In the genomic region with DNA sequence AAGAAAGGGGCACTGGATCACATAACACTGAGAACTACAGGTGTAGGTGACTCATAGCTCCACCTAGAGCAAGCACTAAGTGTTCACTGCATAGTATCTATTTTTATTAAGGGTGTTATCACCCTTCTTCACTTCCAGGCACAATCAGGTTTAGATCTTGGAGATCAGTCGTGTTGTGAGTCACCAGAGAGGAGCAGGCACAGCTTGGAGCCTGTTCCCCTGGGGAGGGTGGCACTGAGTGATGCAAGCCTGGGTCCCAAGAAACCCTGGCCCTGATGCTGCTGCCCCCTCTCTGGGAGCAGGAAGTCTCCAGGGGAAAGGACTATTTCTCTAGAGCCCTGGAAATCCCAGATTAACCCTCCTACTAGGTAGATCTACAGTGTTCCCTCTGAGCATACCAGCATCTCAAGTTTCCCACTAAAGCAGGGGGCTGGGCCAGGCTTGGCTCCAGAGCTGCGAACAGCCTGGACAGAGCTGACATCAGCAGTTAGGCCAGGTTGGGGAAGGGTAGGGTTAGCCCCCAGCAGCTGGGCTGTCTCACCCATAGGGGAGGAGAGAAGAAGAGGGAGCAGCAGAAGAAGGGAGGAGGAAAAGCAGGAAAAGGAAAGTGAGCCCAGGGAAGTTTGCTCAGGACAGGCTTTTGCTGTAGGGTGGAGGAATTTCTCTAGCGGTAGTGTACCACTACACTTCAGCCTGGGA, we compare ENCODE assay signal across 14 cellular contexts. TPM values are rescaled to one million over a fixed set of nuclear protein-coding genes. Genes with fewer than 3 reads are reported as not detected.
DNase-seq lines count a peak whose midpoint lies in the region; FAIRE-seq and TF ChIP-seq lines count a peak whose summit lies in the region.
"Had no signal": no experiment of that assay in that cellular context is flagged by ENCODE, and none has a peak within 500 bp of the region (broad histone marks: within the 10 kb centered on the region; RNA-seq: fewer than 3 reads in every experiment).

No MANE protein-coding gene starts in this region.

- H3K14ac ChIP-seq in neuronal stem cell (ENCODE audit: low read length): no peak overlapping the region

- no peak overlapping the region for H3K18ac ChIP-seq in neuronal stem cell (ENCODE audit: low read length)

- no peak overlapping the region for H4K91ac ChIP-seq in neuronal stem cell (ENCODE audit: low read depth, low read length, poor library complexity)

- H3K27me3 ChIP-seq in BE2C (no peaks in the 10 kb centered on the region), neuronal stem cell (ENCODE audit: control insufficient read depth in 3 of 3, insufficient read depth in 3 of 3, low read depth in 1 of 3, low read length in 3 of 3) (peaks cover 0 to 44% (median 0%) of the 10 kb centered on the region in 3 experiments)
- H3K27me3 ChIP-seq: BLaER1, gastroesophageal sphincter had no signal

- H3K9ac ChIP-seq in neuronal stem cell (ENCODE audit: low read depth, low read length, poor library complexity): no peak overlapping the region
- H3K9ac ChIP-seq: BLaER1 had no signal

- no peaks in the 10 kb centered on the region for H3K36me3 ChIP-seq in BE2C
- H3K36me3 ChIP-seq in mesodermal cell (ENCODE audit: control insufficient read depth, insufficient read depth, low read length): no peaks in the 10 kb centered on the region
- no peaks in the 10 kb centered on the region for H3K36me3 ChIP-seq in neuronal stem cell (replicated peaks in 1 of 2; ENCODE audit: control insufficient read depth in 2 of 2, insufficient read depth in 2 of 2, low read length in 2 of 2)
- H3K36me3 ChIP-seq: BLaER1, gastroesophageal sphincter had no signal

- no peak for FAIRE-seq in HTR-8/SVneo (lab: Jason Lieb, UNC)
- FAIRE-seq: TTC549 had no signal

- H3K27ac ChIP-seq in mesodermal cell (ENCODE audit: low read depth, low read length, severe bottlenecking): peak overlapping the region; percentile 64
- H3K27ac ChIP-seq in neuronal stem cell (replicated peaks; ENCODE audit: low read length): no peak overlapping the region
- H3K27ac ChIP-seq: BLaER1, gastroesophageal sphincter had no signal

- no peak overlapping the region for H2BK15ac ChIP-seq in neuronal stem cell (ENCODE audit: low read length)

- H2BK5ac ChIP-seq in neuronal stem cell (ENCODE audit: low read length): no peak overlapping the region

- H2AK5ac ChIP-seq in neuronal stem cell (ENCODE audit: low read depth, low read length): no peak overlapping the region

- 0 to 70% methylated on average over 1 to 2 of the region's 3 CpGs for WGBS in mesodermal cell (ENCODE audit: insufficient coverage in 2 of 2), 2 experiments
- no CpG with 5 or more reads among the region's 3 CpGs for WGBS in neuronal stem cell (ENCODE audit: extremely low coverage in 2 of 2, insufficient read length in 2 of 2, insufficient replicate concordance in 1 of 2), 2 donors

- no peak overlapping the region for H3K4me3 ChIP-seq in BE2C (ENCODE audit: low read depth, low read length)
- H3K4me3 ChIP-seq in choroid plexus epithelial cell (ENCODE audit: low read depth, low read length): no peak overlapping the region
- no peak overlapping the region for H3K4me3 ChIP-seq in mesodermal cell (ENCODE audit: extremely low read depth, insufficient read depth, low read length, poor library complexity, severe bottlenecking)
- no peak overlapping the region for H3K4me3 ChIP-seq in neuronal stem cell (ENCODE audit: low read length in 2 of 2)
- H3K4me3 ChIP-seq: BLaER1, gastroesophageal sphincter had no signal

- H2BK12ac ChIP-seq in neuronal stem cell (ENCODE audit: low read length): no peak overlapping the region

- TF ChIP-seq CTCF in BE2C (IDR thresholded peaks at IDR 0.05; ENCODE audit: low read depth, low read length) (no peak), choroid plexus epithelial cell (conservative IDR thresholded peaks at IDR 0.05; ENCODE audit: low read depth, low read length) (no peak)

- no peak overlapping the region for H3K4ac ChIP-seq in neuronal stem cell (ENCODE audit: low read length)

- no peak overlapping the region for H4K8ac ChIP-seq in neuronal stem cell (ENCODE audit: low read depth, low read length)

- H3K23ac ChIP-seq in neuronal stem cell (ENCODE audit: low read depth, low read length, poor library complexity): no peak overlapping the region

- H3K4me1 ChIP-seq in BE2C (no peaks in the 10 kb centered on the region), mesodermal cell (ENCODE audit: control insufficient read depth, insufficient read depth, low read length, poor library complexity, severe bottlenecking) (peaks cover 7% of the 10 kb centered on the region), neuronal stem cell (ENCODE audit: control insufficient read depth in 2 of 2, insufficient read depth in 1 of 2, low read depth in 1 of 2, low read length in 2 of 2) (peaks cover 0 to 3% of the 10 kb centered on the region in 2 donors)
- H3K4me1 ChIP-seq: gastroesophageal sphincter had no signal

- no peak overlapping the region for H3K4me2 ChIP-seq in neuronal stem cell (ENCODE audit: insufficient read depth, low read length, poor library complexity, severe bottlenecking)
- H3K4me2 ChIP-seq: BLaER1 had no signal

- no peak overlapping the region for H2AFZ ChIP-seq in neuronal stem cell (ENCODE audit: low read length)

- H2BK120ac ChIP-seq in neuronal stem cell (ENCODE audit: low read depth, low read length): no peak overlapping the region

- H3K79me1 ChIP-seq in neuronal stem cell (ENCODE audit: low read depth, low read length): no peaks in the 10 kb centered on the region

- H3K9me3 ChIP-seq in BE2C (no peaks in the 10 kb centered on the region), mesodermal cell (ENCODE audit: control insufficient read depth, low read length) (no peaks in the 10 kb centered on the region), neuronal stem cell (replicated peaks in 1 of 2; ENCODE audit: control insufficient read depth in 2 of 2, insufficient read depth in 1 of 2, low read depth in 1 of 2, low read length in 2 of 2) (no peaks in the 10 kb centered on the region)
- H3K9me3 ChIP-seq: BLaER1, gastroesophageal sphincter had no signal

- DNase-seq in BE2C (peak; percentile 44), LoVo (ENCODE audit: low spot score) (peak; percentile 78), choroid plexus epithelial cell (ENCODE audit: low read depth) (peak; percentile 61), HTR-8/SVneo (ENCODE audit: insufficient read length, low spot score) (no peak), NCI-H526 treated with DMSO at 0.1 percent for 48 hours (lab: John Stamatoyannopoulos, UW) (no peak), neuronal stem cell (ENCODE audit: low spot score) (no peak)
- DNase-seq in activated effector memory CD4-positive, alpha-beta T cell treated with Interleukin-2 at 50 U/mL for 16 hours: no peak
- DNase-seq: activated T-cell treated with anti-CD3 and anti-CD28 coated beads, Interleukin-2, amount 50 U/mL, for 4 hours; H7; NCI-H1417 had no signal

RNA-seq across cellular contexts. Expression of a gene that starts 28.1 kb away (rescaled TPM):
- not detected for polyA plus RNA-seq in BE2C (2012; ENCODE audit: insufficient read depth, insufficient read length, low read depth)
- polyA plus RNA-seq in mesodermal cell (2013, experiment 1 of 2): 1.7 TPM
- polyA plus RNA-seq in mesodermal cell (2013, experiment 2 of 2): not detected
- polyA plus RNA-seq in neuronal stem cell (2013, experiment 1 of 2): not detected
- polyA plus RNA-seq in neuronal stem cell (2013, experiment 2 of 2): not detected

RNA-seq across cellular contexts. Expression of a gene that starts 44.7 kb away (rescaled TPM):
- polyA plus RNA-seq in BE2C (2012; ENCODE audit: insufficient read depth, insufficient read length, low read depth): 2.6 TPM
- 54.7 TPM for polyA plus RNA-seq in mesodermal cell (2013, experiment 1 of 2)
- polyA plus RNA-seq in mesodermal cell (2013, experiment 2 of 2): 52.2 TPM
- polyA plus RNA-seq in neuronal stem cell (2013, experiment 1 of 2): 13.2 TPM
- polyA plus RNA-seq in neuronal stem cell (2013, experiment 2 of 2): 13.0 TPM

RNA-seq across cellular contexts. Expression of a gene that starts 52.7 kb away (rescaled TPM):
- 92.6 TPM for polyA plus RNA-seq in BE2C (2012; ENCODE audit: insufficient read depth, insufficient read length, low read depth)
- 22.3 TPM for polyA plus RNA-seq in mesodermal cell (2013, experiment 1 of 2)
- polyA plus RNA-seq in mesodermal cell (2013, experiment 2 of 2): 20.7 TPM
- 39.5 TPM for polyA plus RNA-seq in neuronal stem cell (2013, experiment 1 of 2)
- polyA plus RNA-seq in neuronal stem cell (2013, experiment 2 of 2): 38.2 TPM

RNA-seq across cellular contexts. Expression of a gene that starts 53.0 kb away (rescaled TPM):
- polyA plus RNA-seq in BE2C (2012; ENCODE audit: insufficient read depth, insufficient read length, low read depth): 57.8 TPM
- 104 TPM for polyA plus RNA-seq in mesodermal cell (2013, experiment 1 of 2)
- polyA plus RNA-seq in mesodermal cell (2013, experiment 2 of 2): 113 TPM
- polyA plus RNA-seq in neuronal stem cell (2013, experiment 1 of 2): 64.5 TPM
- polyA plus RNA-seq in neuronal stem cell (2013, experiment 2 of 2): 64.5 TPM

Comparison
In these comparisons a context has a peak if more than half of its experiments do, and no peak if none do; other contexts are left out.
1. DNase-seq: peak in BE2C (single experiment), LoVo (single experiment) and choroid plexus epithelial cell (single experiment); none in HTR-8/SVneo (single experiment), NCI-H526 treated with DMSO at 0.1 percent for 48 hours (single experiment), activated effector memory CD4-positive, alpha-beta T cell treated with Interleukin-2 at 50 U/mL for 16 hours (single experiment) and neuronal stem cell (single experiment).